7 cellular contexts compared by ENCODE assay signal in genomic region chr16:18770336-18770962, GRCh38. TPM values are rescaled to one million over a fixed set of nuclear protein-coding genes. Genes with fewer than 3 reads are reported as not detected.
A peak's percentile ranks its signal among the peaks of the same experiment; 100 is the strongest.
DNase-seq lines count a peak whose midpoint lies in the region; ATAC-seq, FAIRE-seq and TF ChIP-seq lines count a peak whose summit lies in the region.
"Not testable (repeated sequence)": the region's sequence is repeated elsewhere in the genome, so short reads cannot be mapped to it uniquely, and the experiment has no call there.

No MANE protein-coding gene starts in this region.

- not testable (repeated sequence) for TF ChIP-seq CTCF in activated CD8-positive, alpha-beta T cell treated with anti-CD3 and anti-CD28 coated beads for 36 hours (IDR thresholded peaks at IDR 0.05); HepG2 (CRISPR knock-in tag; IDR thresholded peaks at IDR 0.05)

- FAIRE-seq in HepG2 (lab: Jason Lieb, UNC): peak; percentile 43

- TF ChIP-seq POLR2A in HepG2 (IDR thresholded peaks at IDR 0.05; ENCODE audit: insufficient read depth in 1 of 2, low read depth in 2 of 2, low read length in 2 of 2): not testable (repeated sequence)

- TF ChIP-seq EP300 in HepG2 (IDR thresholded peaks at IDR 0.05; ENCODE audit: low read depth in 2 of 2, low read length in 2 of 2); HepG2 (CRISPR knock-in tag; IDR thresholded peaks at IDR 0.05; ENCODE audit: borderline replicate concordance): not testable (repeated sequence)

- H3K9me3 Mint-ChIP-seq in activated CD8-positive, alpha-beta T cell treated with anti-CD3 and anti-CD28 coated beads for 36 hours; activated T-cell treated with anti-CD3 and anti-CD28 coated beads, Interleukin-2, amount 50 U/mL, for 72 hours; activated naive CD4-positive, alpha-beta T cell treated with anti-CD3 and anti-CD28 coated beads, Interleukin-2, amount 50 U/mL, for 72 hours; stimulated activated naive B cell treated with anti-CD40 and anti-IgM and Interleukin-4, amounts not matched to agents 10 μg/mL and 1 μg/mL and 100 μg/mL, for 72 hours: not testable (repeated sequence)

- H3K27ac ChIP-seq in HepG2 (ENCODE audit: extremely low read length, insufficient read depth, low read length): not testable (repeated sequence)

- H3K36me3 ChIP-seq in HepG2 (replicated peaks in 1 of 2; ENCODE audit: control insufficient read depth in 1 of 2, insufficient read depth in 2 of 2, low read length in 2 of 2): not testable (repeated sequence)

- not testable (repeated sequence) for BruUV-seq in HepG2 (replicated peaks; lab: Mats Ljungman, UMichigan)

- H4K20me1 ChIP-seq in HepG2 (ENCODE audit: insufficient read depth, low read length): not testable (repeated sequence)

- H3K36me3 Mint-ChIP-seq in activated CD8-positive, alpha-beta T cell treated with anti-CD3 and anti-CD28 coated beads for 36 hours (ENCODE audit: low read depth); activated T-cell treated with anti-CD3 and anti-CD28 coated beads, Interleukin-2, amount 50 U/mL, for 72 hours (ENCODE audit: insufficient read depth in 2 of 2): not testable (repeated sequence)
- H3K36me3 Mint-ChIP-seq in activated naive CD4-positive, alpha-beta T cell treated with anti-CD3 and anti-CD28 coated beads, Interleukin-2, amount 50 U/mL, for 72 hours: peaks cover 0 to 14% of the 10 kb centered on the region in 2 donors
- H3K36me3 Mint-ChIP-seq in stimulated activated naive B cell treated with anti-CD40 and anti-IgM and Interleukin-4, amounts not matched to agents 10 μg/mL and 1 μg/mL and 100 μg/mL, for 72 hours: peaks cover 9 to 13% of the 10 kb centered on the region in 2 donors

- H3K4me1 ChIP-seq in HepG2 (ENCODE audit: insufficient read depth, low read length): not testable (repeated sequence)

- peaks cover 13% of the 10 kb centered on the region for H3K4me1 Mint-ChIP-seq in activated CD8-positive, alpha-beta T cell treated with anti-CD3 and anti-CD28 coated beads for 36 hours (ENCODE audit: low read depth)
- H3K4me1 Mint-ChIP-seq in activated T-cell treated with anti-CD3 and anti-CD28 coated beads, Interleukin-2, amount 50 U/mL, for 72 hours (ENCODE audit: low read depth): peaks cover 33% of the 10 kb centered on the region
- not testable (repeated sequence) for H3K4me1 Mint-ChIP-seq in stimulated activated naive B cell treated with anti-CD40 and anti-IgM and Interleukin-4, amounts not matched to agents 10 μg/mL and 1 μg/mL and 100 μg/mL, for 72 hours

- not testable (repeated sequence) for H3K4me2 ChIP-seq in HepG2 (ENCODE audit: low read depth, low read length)

- 81% methylated on average over 11 of the region's 11 CpGs for WGBS in HepG2 (ENCODE audit: low lambda C conversion rate)

- not testable (repeated sequence) for H3K9me3 ChIP-seq in HepG2 (ENCODE audit: low read length)

- in situ Hi-C loops in HepG2 (cut with HindIII; ENCODE audit: extremely low pct_ligation_motif_present, low pct_unique_long_range_greater_than_20kb): not testable (repeated sequence)

- CTCF ChIA-PET in activated CD8-positive, alpha-beta T cell treated with anti-CD3 and anti-CD28 coated beads for 36 hours (lab: Charles Lee); HepG2 (lab: Yijun Ruan, JAX; ENCODE audit: low intra/inter-chr PET ratio, low total read pairs): not testable (repeated sequence)

- POLR2A ChIA-PET in activated CD8-positive, alpha-beta T cell treated with anti-CD3 and anti-CD28 coated beads for 36 hours (lab: Charles Lee); HepG2 (lab: Yijun Ruan, JAX): not testable (repeated sequence)

- not testable (repeated sequence) for H3K27me3 Mint-ChIP-seq in activated CD8-positive, alpha-beta T cell treated with anti-CD3 and anti-CD28 coated beads for 36 hours; stimulated activated naive B cell treated with anti-CD40 and anti-IgM and Interleukin-4, amounts not matched to agents 10 μg/mL and 1 μg/mL and 100 μg/mL, for 72 hours
- H3K27me3 Mint-ChIP-seq in activated T-cell treated with anti-CD3 and anti-CD28 coated beads, Interleukin-2, amount 50 U/mL, for 72 hours (ENCODE audit: low read depth): peaks cover 11% of the 10 kb centered on the region

- H3K79me2 ChIP-seq in HepG2 (ENCODE audit: insufficient read depth, low read length): not testable (repeated sequence)

- H3K4me3 ChIP-seq in HepG2 (replicated peaks in 1 of 3; ENCODE audit: insufficient read depth in 1 of 3, low read depth in 2 of 3, low read length in 3 of 3): not testable (repeated sequence)

- H2AFZ ChIP-seq in HepG2 (ENCODE audit: low read length): not testable (repeated sequence)

- not testable (repeated sequence) for H3K4me3 Mint-ChIP-seq in activated CD8-positive, alpha-beta T cell treated with anti-CD3 and anti-CD28 coated beads for 36 hours
- peak overlapping the region; percentile 51 to 76 for H3K4me3 Mint-ChIP-seq in activated T-cell treated with anti-CD3 and anti-CD28 coated beads, Interleukin-2, amount 50 U/mL, for 72 hours
- H3K4me3 Mint-ChIP-seq in stimulated activated naive B cell treated with anti-CD40 and anti-IgM and Interleukin-4, amounts not matched to agents 10 μg/mL and 1 μg/mL and 100 μg/mL, for 72 hours: peak overlapping the region in 1 of 2 donors; percentile 3

- H3K9ac ChIP-seq in HepG2 (ENCODE audit: insufficient read depth, low read depth, low read length): not testable (repeated sequence)

- intact Hi-C loops in activated CD8-positive, alpha-beta T cell treated with anti-CD3 and anti-CD28 coated beads for 36 hours (cut with micrococcal nuclease); HepG2 (cut with micrococcal nuclease; ENCODE audit: unreplicated experiment): not testable (repeated sequence)

- peak; percentile 25 for ATAC-seq in HG02610 (IDR thresholded peaks at IDR 0.05; ENCODE audit: unreplicated experiment)
- ATAC-seq in activated CD4-positive, CD25-positive, alpha-beta regulatory T cell treated with anti-CD3 and anti-CD28 coated beads, Interleukin-2, amount 50 U/mL, for 24 hours: peak; percentile 32 to 50
- ATAC-seq in activated CD8-positive, alpha-beta T cell treated with anti-CD3 and anti-CD28 coated beads for 36 hours: peak; percentile 35
- ATAC-seq in activated T-cell treated with anti-CD3 and anti-CD28 coated beads, Interleukin-2, amount 50 U/mL, for 72 hours (replicated peaks in 1 of 2): peak; percentile 67 to 69
- peak; percentile 70 for ATAC-seq in activated naive CD4-positive, alpha-beta T cell treated with anti-CD3 and anti-CD28 coated beads, Interleukin-2, amount 50 U/mL, for 72 hours
- not testable (repeated sequence) for ATAC-seq in HepG2
- peak; percentile 78 to 87 for ATAC-seq in stimulated activated naive B cell treated with anti-CD40 and anti-IgM and Interleukin-4, amounts not matched to agents 10 μg/mL and 1 μg/mL and 100 μg/mL, for 72 hours (replicated peaks)

- TF ChIP-seq RAD21 in HepG2 (CRISPR knock-in tag; IDR thresholded peaks at IDR 0.05): not testable (repeated sequence)

- H3K27ac Mint-ChIP-seq in activated CD8-positive, alpha-beta T cell treated with anti-CD3 and anti-CD28 coated beads for 36 hours: not testable (repeated sequence)
- peak overlapping the region; percentile 97 for H3K27ac Mint-ChIP-seq in activated T-cell treated with anti-CD3 and anti-CD28 coated beads, Interleukin-2, amount 50 U/mL, for 72 hours
- H3K27ac Mint-ChIP-seq in activated naive CD4-positive, alpha-beta T cell treated with anti-CD3 and anti-CD28 coated beads, Interleukin-2, amount 50 U/mL, for 72 hours: peak overlapping the region; percentile 44 to 92
- peak overlapping the region; percentile 16 for H3K27ac Mint-ChIP-seq in stimulated activated naive B cell treated with anti-CD40 and anti-IgM and Interleukin-4, amounts not matched to agents 10 μg/mL and 1 μg/mL and 100 μg/mL, for 72 hours

- not testable (repeated sequence) for DNase-seq in activated CD8-positive, alpha-beta T cell treated with anti-CD3 and anti-CD28 coated beads for 36 hours; activated naive CD4-positive, alpha-beta T cell treated with anti-CD3 and anti-CD28 coated beads, Interleukin-2, amount 50 U/mL, for 72 hours (ENCODE audit: low spot score in 2 of 2); HepG2 (ENCODE audit: low spot score); stimulated activated naive B cell treated with anti-CD40 and anti-IgM and Interleukin-4, amounts not matched to agents 10 μg/mL and 1 μg/mL and 100 μg/mL, for 72 hours
- peak in 1 of 2 donors; percentile 33 for DNase-seq in activated T-cell treated with anti-CD3 and anti-CD28 coated beads, Interleukin-2, amount 50 U/mL, for 72 hours

- not testable (repeated sequence) for H3K27me3 ChIP-seq in HepG2 (ENCODE audit: control insufficient read depth in 1 of 2, insufficient read depth in 2 of 2, low read length in 2 of 2)

RNA-seq across cellular contexts. Expression of gene RPS15A, which starts 19.7 kb away (rescaled TPM):
- total RNA-seq in activated CD8-positive, alpha-beta T cell treated with anti-CD3 and anti-CD28 coated beads for 36 hours: 1,000 to 10,000 TPM; 2,201 to 2,213 TPM
- 1,000 to 10,000 TPM; 2,952 to 3,046 TPM for total RNA-seq in activated T-cell treated with anti-CD3 and anti-CD28 coated beads, Interleukin-2, amount 50 U/mL, for 72 hours
- 1,000 to 10,000 TPM; 2,227 to 2,841 TPM for total RNA-seq in activated naive CD4-positive, alpha-beta T cell treated with anti-CD3 and anti-CD28 coated beads, Interleukin-2, amount 50 U/mL, for 72 hours
- total RNA-seq in HepG2 (2016; rRNA removed; fragmentation: Illumina TruSeq; extraction: Trizol): 5,489 and 6,421 TPM in 2 replicates
- total RNA-seq in HepG2 (2016; cell fraction: cytosol; rRNA removed; fragmentation: Illumina TruSeq; extraction: Trizol; ENCODE audit: low read depth): 8,046 and 9,031 TPM in 2 replicates
- total RNA-seq in HepG2 (2016; cell fraction: insoluble cytoplasmic fraction; rRNA removed; fragmentation: Illumina TruSeq; extraction: Trizol): 5,533 and 6,779 TPM in 2 replicates
- total RNA-seq in HepG2 (2016; cell fraction: membrane; rRNA removed; fragmentation: Illumina TruSeq; extraction: Trizol): 15,303 and 15,847 TPM in 2 replicates
- total RNA-seq in HepG2 (2016; cell fraction: nucleus; rRNA removed; fragmentation: Illumina TruSeq; extraction: Trizol): 1,768 and 1,992 TPM in 2 replicates
- 8,070 and 9,457 TPM in 2 replicates for polyA plus RNA-seq in HepG2 (2011; rRNA removed)
- polyA plus RNA-seq in HepG2 (2011; cell fraction: cytosol; rRNA removed): 13,484 and 16,402 TPM in 2 replicates
- polyA plus RNA-seq in HepG2 (2011; cell fraction: nucleus; rRNA removed): 2,439 and 3,146 TPM in 2 replicates
- 7,540 and 10,455 TPM in 2 replicates for polyA plus RNA-seq in HepG2 (2012)
- polyA plus RNA-seq in HepG2 (2016; cell fraction: cytosol; fragmentation: Illumina TruSeq; extraction: Trizol; ENCODE audit: low read depth): 10,067 and 10,790 TPM in 2 replicates
- polyA plus RNA-seq in HepG2 (2016; cell fraction: insoluble cytoplasmic fraction; fragmentation: Illumina TruSeq; extraction: Trizol; ENCODE audit: low read depth): 5,820 and 6,347 TPM in 2 replicates
- 12,932 and 13,350 TPM in 2 replicates for polyA plus RNA-seq in HepG2 (2016; cell fraction: membrane; fragmentation: Illumina TruSeq; extraction: Trizol; ENCODE audit: low read depth)
- 3,080 and 3,274 TPM in 2 replicates for polyA plus RNA-seq in HepG2 (2016; cell fraction: nucleus; fragmentation: Illumina TruSeq; extraction: Trizol; ENCODE audit: insufficient read depth, low read depth)
- polyA minus RNA-seq in HepG2 (2011; rRNA and poly(A)+ RNA removed; ENCODE audit: low replicate concordance): 955 and 1,060 TPM in 2 replicates
- 550 and 682 TPM in 2 replicates for polyA minus RNA-seq in HepG2 (2011; cell fraction: cytosol; rRNA and poly(A)+ RNA removed)
- polyA minus RNA-seq in HepG2 (2011; cell fraction: nucleus; rRNA and poly(A)+ RNA removed): 381 and 597 TPM in 2 replicates

RNA-seq across cellular contexts. Expression of gene ARL6IP1, which starts 30.9 kb away (rescaled TPM):
- total RNA-seq in activated CD8-positive, alpha-beta T cell treated with anti-CD3 and anti-CD28 coated beads for 36 hours: 10 to 100 TPM; 97.0 to 97.3 TPM
- 100 to 1,000 TPM; 164 to 169 TPM for total RNA-seq in activated T-cell treated with anti-CD3 and anti-CD28 coated beads, Interleukin-2, amount 50 U/mL, for 72 hours
- 100 to 1,000 TPM; 116 to 164 TPM for total RNA-seq in activated naive CD4-positive, alpha-beta T cell treated with anti-CD3 and anti-CD28 coated beads, Interleukin-2, amount 50 U/mL, for 72 hours
- total RNA-seq in HepG2 (2016; rRNA removed; fragmentation: Illumina TruSeq; extraction: Trizol): 273 and 373 TPM in 2 replicates
- total RNA-seq in HepG2 (2016; cell fraction: cytosol; rRNA removed; fragmentation: Illumina TruSeq; extraction: Trizol; ENCODE audit: low read depth): 62.8 and 68.6 TPM in 2 replicates
- 270 and 373 TPM in 2 replicates for total RNA-seq in HepG2 (2016; cell fraction: insoluble cytoplasmic fraction; rRNA removed; fragmentation: Illumina TruSeq; extraction: Trizol)
- 152 and 174 TPM in 2 replicates for total RNA-seq in HepG2 (2016; cell fraction: membrane; rRNA removed; fragmentation: Illumina TruSeq; extraction: Trizol)
- 309 and 367 TPM in 2 replicates for total RNA-seq in HepG2 (2016; cell fraction: nucleus; rRNA removed; fragmentation: Illumina TruSeq; extraction: Trizol)
- polyA plus RNA-seq in HepG2 (2011; rRNA removed): 183 and 263 TPM in 2 replicates
- 211 and 261 TPM in 2 replicates for polyA plus RNA-seq in HepG2 (2011; cell fraction: cytosol; rRNA removed)
- polyA plus RNA-seq in HepG2 (2011; cell fraction: nucleus; rRNA removed): 71.4 and 76.3 TPM in 2 replicates
- polyA plus RNA-seq in HepG2 (2012): 155 and 252 TPM in 2 replicates
- polyA plus RNA-seq in HepG2 (2016; cell fraction: cytosol; fragmentation: Illumina TruSeq; extraction: Trizol; ENCODE audit: low read depth): 29.0 and 31.7 TPM in 2 replicates
- 231 and 253 TPM in 2 replicates for polyA plus RNA-seq in HepG2 (2016; cell fraction: insoluble cytoplasmic fraction; fragmentation: Illumina TruSeq; extraction: Trizol; ENCODE audit: low read depth)
- 67.0 and 74.0 TPM in 2 replicates for polyA plus RNA-seq in HepG2 (2016; cell fraction: membrane; fragmentation: Illumina TruSeq; extraction: Trizol; ENCODE audit: low read depth)
- 404 and 453 TPM in 2 replicates for polyA plus RNA-seq in HepG2 (2016; cell fraction: nucleus; fragmentation: Illumina TruSeq; extraction: Trizol; ENCODE audit: insufficient read depth, low read depth)
- polyA minus RNA-seq in HepG2 (2011; rRNA and poly(A)+ RNA removed; ENCODE audit: low replicate concordance): 262 and 330 TPM in 2 replicates
- polyA minus RNA-seq in HepG2 (2011; cell fraction: cytosol; rRNA and poly(A)+ RNA removed): 199 and 232 TPM in 2 replicates
- polyA minus RNA-seq in HepG2 (2011; cell fraction: nucleus; rRNA and poly(A)+ RNA removed): 155 and 156 TPM in 2 replicates
